In genomic region chr5:34041247-34041972, GRCh38 we compare ENCODE assay signal across 1 cellular context.
TF ChIP-seq lines count a peak whose summit lies in the region.

No MANE protein-coding gene starts in this region.

TF ChIP-seq in endothelial cell of umbilical vein, 7 proteins besides CTCF, POLR2A, EP300 and RAD21:
- TF ChIP-seq GATA2 (IDR thresholded peaks at IDR 0.05; ENCODE audit: insufficient read depth, insufficient read length, low read depth, low read length), result no peak
- TF ChIP-seq MYC (IDR thresholded peaks at IDR 0.05; ENCODE audit: low read depth, low read length), result no peak
- TF ChIP-seq POLR2AphosphoS5 (IDR thresholded peaks at IDR 0.05; ENCODE audit: insufficient read depth, low read depth, low read length), result no peak
- TF ChIP-seq JUN (IDR thresholded peaks at IDR 0.05; ENCODE audit: borderline replicate concordance, insufficient read depth, insufficient read length, low read depth), result no peak
- no peak for TF ChIP-seq FOS (IDR thresholded peaks at IDR 0.05; ENCODE audit: borderline replicate concordance, insufficient read depth, low read length)
- no peak for TF ChIP-seq MAX (IDR thresholded peaks at IDR 0.05; ENCODE audit: insufficient read depth, insufficient read length)
- no peak for TF ChIP-seq EZH2 (IDR thresholded peaks at IDR 0.05; ENCODE audit: borderline replicate concordance, low read depth, low read length, severe bottlenecking)
